ENCODE assay signal across 17 cellular contexts in genomic region chrX:113644426-113644825, GRCh38.
DNase-seq lines count a peak whose midpoint lies in the region; TF ChIP-seq lines count a peak whose summit lies in the region.
"Had no signal": no experiment of that assay in that cellular context is flagged by ENCODE, and none has a peak within 500 bp of the region (broad histone marks: within the 10 kb centered on the region; RNA-seq: fewer than 3 reads in every experiment).

No MANE protein-coding gene starts in this region.

- no peaks in the 10 kb centered on the region for H3K9me3 ChIP-seq in mammary epithelial cell (replicated peaks; ENCODE audit: insufficient read depth, low read length)
- H3K9me3 ChIP-seq: left lung, SK-N-SH, suprapubic skin had no signal

- WGBS in mammary epithelial cell (ENCODE audit: low coverage, missing lambda C conversion rate) = 51% methylated on average over 3 of the region's 3 CpGs

- H3K9ac ChIP-seq in mammary epithelial cell (ENCODE audit: insufficient read depth, low read length) = no peak overlapping the region
- H3K9ac ChIP-seq: SK-N-SH had no signal

- BruUV-seq in mammary epithelial cell (replicated peaks; lab: Mats Ljungman, UMichigan) = no TSS peak

- intact Hi-C loops in mammary epithelial cell (cut with micrococcal nuclease) = loop anchor here (5.0 kb wide), 1 partner anchor 132 kb away; no protein-coding TSS in a partner anchor

- H3K36me3 Mint-ChIP-seq in mesothelial cell of epicardium = peaks cover 3% of the 10 kb centered on the region
- H3K36me3 Mint-ChIP-seq: activated naive CD8-positive, alpha-beta T cell treated with anti-CD3 and anti-CD28 coated beads for 36 hours; IgD-negative memory B cell had no signal

- no peaks in the 10 kb centered on the region for H3K4me1 ChIP-seq in mammary epithelial cell (ENCODE audit: insufficient read depth, low read length)
- H3K4me1 ChIP-seq: left lung, suprapubic skin had no signal

- no peak overlapping the region for H2AFZ ChIP-seq in mammary epithelial cell (ENCODE audit: low read depth, low read length)

- H3K36me3 ChIP-seq in mammary epithelial cell (ENCODE audit: insufficient read depth, low read length) = no peaks in the 10 kb centered on the region
- H3K36me3 ChIP-seq: left lung, suprapubic skin had no signal

- in situ Hi-C loops in mammary epithelial cell (cut with MboI; ENCODE audit: low sequenced_read_pairs in 2 of 2) = no loop called here

- H3K4me3 ChIP-seq in mammary epithelial cell (replicated peaks in 1 of 3; ENCODE audit: insufficient read depth in 1 of 3, low read depth in 2 of 3, low read length in 3 of 3) = no peak overlapping the region
- H3K4me3 ChIP-seq: left lung, suprapubic skin had no signal

- H3K9me3 Mint-ChIP-seq in mesothelial cell of epicardium = peaks cover 40% of the 10 kb centered on the region
- H3K9me3 Mint-ChIP-seq: activated naive CD8-positive, alpha-beta T cell treated with anti-CD3 and anti-CD28 coated beads for 36 hours had no signal

- TF ChIP-seq CTCF in mammary epithelial cell (conservative IDR thresholded peaks at IDR 0.05 in 1 of 2, IDR thresholded peaks at IDR 0.05 in 1 of 2; ENCODE audit: extremely low read depth in 1 of 2, insufficient read depth in 1 of 2, low read depth in 1 of 2, low read length in 2 of 2) (no peak), mesothelial cell of epicardium (IDR thresholded peaks at IDR 0.05; ENCODE audit: unreplicated experiment) (no peak)

- H3K4me3 Mint-ChIP-seq in mesothelial cell of epicardium = no peak overlapping the region
- H3K4me3 Mint-ChIP-seq: activated naive CD8-positive, alpha-beta T cell treated with anti-CD3 and anti-CD28 coated beads for 36 hours; activated T-cell treated with anti-CD3 and anti-CD28 coated beads, Interleukin-2, amount 50 U/mL, for 72 hours; H9; IgD-negative memory B cell had no signal

- H3K4me2 ChIP-seq in mammary epithelial cell (ENCODE audit: insufficient read depth, low read depth, low read length) = no peak overlapping the region
- H3K4me2 ChIP-seq: SK-N-SH had no signal

- H3K27me3 Mint-ChIP-seq in mesothelial cell of epicardium (ENCODE audit: low read depth) = no peaks in the 10 kb centered on the region
- H3K27me3 Mint-ChIP-seq: activated naive CD8-positive, alpha-beta T cell treated with anti-CD3 and anti-CD28 coated beads for 36 hours; IgD-negative memory B cell had no signal

- no peaks in the 10 kb centered on the region for H3K79me2 ChIP-seq in mammary epithelial cell (ENCODE audit: insufficient read depth, low read length)

- no peaks in the 10 kb centered on the region for H4K20me1 ChIP-seq in mammary epithelial cell (ENCODE audit: insufficient read depth, low read length)

- CTCF ChIA-PET in mammary epithelial cell (lab: Charles Lee; ENCODE audit: low non-redundant PET) = no interaction called here

- no peaks in the 10 kb centered on the region for H3K4me1 Mint-ChIP-seq in mesothelial cell of epicardium
- H3K4me1 Mint-ChIP-seq: activated naive CD8-positive, alpha-beta T cell treated with anti-CD3 and anti-CD28 coated beads for 36 hours had no signal

- no peaks in the 10 kb centered on the region for H3K27me3 ChIP-seq in mammary epithelial cell (ENCODE audit: insufficient read depth, low read length)
- H3K27me3 ChIP-seq: left lung, suprapubic skin had no signal

- H3K27ac ChIP-seq in mammary epithelial cell (ENCODE audit: insufficient read depth, low read depth, low read length) = no peak overlapping the region
- H3K27ac ChIP-seq: left lung, suprapubic skin had no signal

- dilution Hi-C loops in mammary epithelial cell (cut with HindIII; ENCODE audit: low sequenced_read_pairs) = no loop called here

- DNase-seq in COLO829 (ENCODE audit: low spot score) = peak; percentile 6
- DNase-seq in LHCN-M2 (ENCODE audit: low read depth) = peak; percentile 17
- DNase-seq in mammary epithelial cell = peak; percentile 52
- peak; percentile 1 for DNase-seq in myocyte (ENCODE audit: low read depth)
- DNase-seq in effector CD4-positive, alpha-beta T cell = no peak
- DNase-seq in T-helper 9 cell = no peak
- no peak for DNase-seq in stimulated activated CD4-positive, alpha-beta T cell treated with anti-CD3 and anti-CD28 coated beads, Interleukin-4, amount 100 ng/mL, for 4 hours
- DNase-seq in mesothelial cell of epicardium (ENCODE audit: low spot score in 2 of 2, unreplicated experiment in 2 of 2) = no peak
- DNase-seq: activated naive CD8-positive, alpha-beta T cell treated with anti-CD3 and anti-CD28 coated beads for 36 hours; activated T-cell treated with anti-CD3 and anti-CD28 coated beads, Interleukin-2, amount 50 U/mL, for 72 hours; H9; left lung; NCI-H146; NCI-H82; SK-N-SH had no signal

- H3K27ac Mint-ChIP-seq in mesothelial cell of epicardium = no peak overlapping the region
- H3K27ac Mint-ChIP-seq: activated naive CD8-positive, alpha-beta T cell treated with anti-CD3 and anti-CD28 coated beads for 36 hours; activated T-cell treated with anti-CD3 and anti-CD28 coated beads, Interleukin-2, amount 50 U/mL, for 72 hours; H9; IgD-negative memory B cell had no signal

Comparison
In these comparisons a context has a peak if more than half of its experiments do, and no peak if none do; other contexts are left out.
1. DNase-seq: peak in COLO829 (single experiment), LHCN-M2 (single experiment), mammary epithelial cell (single experiment) and myocyte (single experiment); none in effector CD4-positive, alpha-beta T cell (single experiment), T-helper 9 cell (single experiment), stimulated activated CD4-positive, alpha-beta T cell treated with anti-CD3 and anti-CD28 coated beads, Interleukin-4, amount 100 ng/mL, for 4 hours (0 of 2) and mesothelial cell of epicardium (0 of 2).